1 cellular context compared by ENCODE assay signal in the genomic region with DNA sequence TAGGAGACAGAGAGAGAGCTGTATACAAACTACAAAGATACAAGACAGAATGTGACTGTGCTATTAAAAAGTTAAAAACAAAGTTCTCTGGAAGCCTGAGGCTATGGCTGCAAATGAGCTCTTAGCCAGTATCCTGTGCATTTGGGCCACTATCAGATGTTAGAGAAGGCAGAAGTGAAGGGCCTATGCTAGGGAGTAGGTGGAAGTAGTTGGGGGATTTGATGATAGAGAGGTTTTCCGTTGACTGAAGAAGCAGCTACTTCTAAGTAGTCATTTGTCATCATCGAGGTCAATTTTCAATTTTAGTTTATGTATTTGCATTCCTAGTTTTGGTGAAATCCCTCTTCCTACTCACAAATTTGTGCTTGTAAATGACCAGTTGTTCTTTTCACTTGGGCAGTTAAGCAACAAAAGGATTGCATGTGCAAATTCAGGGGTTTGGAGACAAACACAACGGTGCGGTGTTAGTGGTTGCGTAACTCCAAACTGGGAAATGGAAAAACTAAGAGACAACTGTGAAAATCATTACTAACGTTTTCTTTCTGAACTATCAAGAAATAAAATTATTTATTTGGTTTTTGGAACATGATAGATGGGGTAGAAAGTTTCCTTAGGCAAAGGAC.
TF ChIP-seq lines count a peak whose summit lies in the region.

No MANE protein-coding gene starts in this region.

TF ChIP-seq in H1, 55 proteins besides CTCF, POLR2A, EP300 and RAD21:
- TF ChIP-seq BRCA1 (IDR thresholded peaks at IDR 0.05; ENCODE audit: low read depth, low read length) (no peak), CEBPB (IDR thresholded peaks at IDR 0.05; ENCODE audit: low read depth, low read length) (peak; percentile 94), NANOG (IDR thresholded peaks at IDR 0.05; ENCODE audit: insufficient read depth, low read depth, low read length, poor library complexity, severe bottlenecking) (no peak), KDM1A (IDR thresholded peaks at IDR 0.05; ENCODE audit: borderline replicate concordance, low read length) (no peak), ZNF274 (IDR thresholded peaks at IDR 0.05; ENCODE audit: borderline replicate concordance, extremely low read depth, low read length) (no peak)
- TF ChIP-seq, protein P1, sequence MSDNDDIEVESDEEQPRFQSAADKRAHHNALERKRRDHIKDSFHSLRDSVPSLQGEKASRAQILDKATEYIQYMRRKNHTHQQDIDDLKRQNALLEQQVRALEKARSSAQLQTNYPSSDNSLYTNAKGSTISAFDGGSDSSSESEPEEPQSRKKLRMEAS (IDR thresholded peaks at IDR 0.05) = no peak
- TF ChIP-seq, protein P2, sequence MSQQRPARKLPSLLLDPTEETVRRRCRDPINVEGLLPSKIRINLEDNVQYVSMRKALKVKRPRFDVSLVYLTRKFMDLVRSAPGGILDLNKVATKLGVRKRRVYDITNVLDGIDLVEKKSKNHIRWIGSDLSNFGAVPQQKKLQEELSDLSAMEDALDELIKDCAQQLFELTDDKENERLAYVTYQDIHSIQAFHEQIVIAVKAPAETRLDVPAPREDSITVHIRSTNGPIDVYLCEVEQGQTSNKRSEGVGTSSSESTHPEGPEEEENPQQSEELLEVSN (IDR thresholded peaks at IDR 0.05) = no peak
- TF ChIP-seq, protein P3, sequence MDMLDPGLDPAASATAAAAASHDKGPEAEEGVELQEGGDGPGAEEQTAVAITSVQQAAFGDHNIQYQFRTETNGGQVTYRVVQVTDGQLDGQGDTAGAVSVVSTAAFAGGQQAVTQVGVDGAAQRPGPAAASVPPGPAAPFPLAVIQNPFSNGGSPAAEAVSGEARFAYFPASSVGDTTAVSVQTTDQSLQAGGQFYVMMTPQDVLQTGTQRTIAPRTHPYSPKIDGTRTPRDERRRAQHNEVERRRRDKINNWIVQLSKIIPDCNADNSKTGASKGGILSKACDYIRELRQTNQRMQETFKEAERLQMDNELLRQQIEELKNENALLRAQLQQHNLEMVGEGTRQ (IDR thresholded peaks at IDR 0.05; ENCODE audit: low read length) = no peak
